9 cellular contexts compared by ENCODE assay signal in the genomic region with DNA sequence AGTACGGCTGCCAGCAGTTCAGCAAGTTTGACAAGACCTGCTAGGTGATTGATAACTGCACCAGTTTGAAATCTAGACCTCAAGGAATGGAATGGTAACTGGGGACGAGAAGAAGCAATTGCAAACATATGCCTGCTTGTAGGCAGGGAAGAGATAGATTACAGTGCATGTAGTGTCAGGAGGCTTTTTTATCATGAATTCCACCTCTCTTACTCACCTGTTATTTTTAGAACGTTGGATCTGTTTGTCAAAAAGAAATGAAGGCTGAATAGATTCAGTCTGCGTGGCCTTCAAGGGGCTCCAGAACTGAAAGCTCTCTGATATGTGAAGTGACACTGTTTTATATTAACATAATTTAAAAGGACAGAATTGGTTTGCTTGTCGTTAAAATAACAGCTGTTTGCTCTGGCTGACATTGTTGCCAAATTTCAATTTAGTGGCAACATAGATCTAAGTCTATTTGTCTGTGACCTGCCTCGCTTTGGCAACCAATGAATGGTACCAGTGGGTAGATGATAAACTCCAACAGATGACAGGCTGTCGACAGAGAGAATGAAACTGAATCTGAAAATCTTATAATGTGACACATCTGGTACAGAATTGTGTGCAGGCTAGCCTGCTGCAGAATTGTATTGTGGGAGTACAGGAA.
DNase-seq lines count a peak whose midpoint lies in the region; ATAC-seq and TF ChIP-seq lines count a peak whose summit lies in the region.
"Had no signal": no experiment of that assay in that cellular context is flagged by ENCODE, and none has a peak within 500 bp of the region (broad histone marks: within the 10 kb centered on the region; RNA-seq: fewer than 3 reads in every experiment).

No MANE protein-coding gene starts in this region.

- CTCF ChIA-PET in IMR-90 (lab: Yijun Ruan, JAX) (interaction anchor here (1.1 kb wide), 1 partner anchor 9 kb away, joined by 3 read pairs; no protein-coding TSS in a partner anchor), Calu3 (lab: Charles Lee) (no interaction called here)

- peak overlapping the region; percentile 77 for H2BK20ac ChIP-seq in IMR-90 (ENCODE audit: low read depth, low read length)

- intact Hi-C loops in IMR-90 (cut with micrococcal nuclease), result no loop called here
- intact Hi-C loops in Calu3 (cut with micrococcal nuclease; ENCODE audit: unreplicated experiment), result no loop called here

- dilution Hi-C loops in IMR-90 (cut with HindIII; ENCODE audit: low sequenced_read_pairs, unreplicated experiment), result no loop called here

- POLR2A ChIA-PET in IMR-90 (lab: Charles Lee; ENCODE audit: unreplicated experiment), result interaction anchor here (0.6 kb wide), 1 partner anchor 13 kb away, joined by 6 read pairs; no protein-coding TSS in a partner anchor

- H3K36me3 Mint-ChIP-seq in Calu3 (ENCODE audit: insufficient read depth, unreplicated experiment), result no peaks in the 10 kb centered on the region

- peak overlapping the region; percentile 71; the same call in 1 of the 2 replicates for H4K5ac ChIP-seq in IMR-90 (ENCODE audit: low read depth, low read length)

- peak overlapping the region; percentile 96; the same call in 1 of the 2 replicates for H3K18ac ChIP-seq in IMR-90 (ENCODE audit: low read depth, low read length)

- H3K4me2 ChIP-seq in IMR-90 (ENCODE audit: low read depth, low read length) (peak overlapping the region; percentile 99), parathyroid adenoma (ENCODE audit: low read length) (no peak overlapping the region)

- no peaks in the 10 kb centered on the region for H3K36me3 ChIP-seq in IMR-90 (ENCODE audit: control insufficient read depth, insufficient read depth, low read length)
- no peaks in the 10 kb centered on the region for H3K36me3 ChIP-seq in parathyroid adenoma (ENCODE audit: control insufficient read depth, insufficient read depth, low read length)

- H3K27ac ChIP-seq in IMR-90 (ENCODE audit: insufficient read depth, low read length), result no peak overlapping the region
- no peak overlapping the region for H3K27ac ChIP-seq in parathyroid adenoma

- no peak overlapping the region for H2AK9ac ChIP-seq in IMR-90 (replicated peaks; ENCODE audit: low read depth, low read length, poor library complexity)

- H2BK5ac ChIP-seq in IMR-90 (ENCODE audit: low read depth, low read length, poor library complexity, severe bottlenecking), result peak overlapping the region; percentile 73

- H3K79me1 ChIP-seq in IMR-90 (ENCODE audit: low read depth in 1 of 2, low read length in 2 of 2), result peaks cover 0 to 3% of the 10 kb centered on the region in 2 experiments; a peak in 1 of 4 replicates

- no peak for TF ChIP-seq CTCF in GM13977 (IDR thresholded peaks at IDR 0.05; ENCODE audit: extremely low read depth, insufficient read depth, missing control alignments)
- TF ChIP-seq CTCF in IMR-90 (conservative IDR thresholded peaks at IDR 0.05; ENCODE audit: low read depth, low read length), result no peak
- TF ChIP-seq CTCF in parathyroid adenoma (IDR thresholded peaks at IDR 0.05), result no peak
- TF ChIP-seq CTCF in Calu3 (IDR thresholded peaks at IDR 0.05; ENCODE audit: unreplicated experiment), result no peak

- BruUV-seq in IMR-90 (replicated peaks; lab: Mats Ljungman, UMichigan), result no TSS peak
- no TSS peak for BruUV-seq in Calu3 (replicated peaks; lab: Mats Ljungman, UMichigan)

- H3K4ac ChIP-seq in IMR-90 (ENCODE audit: low read depth, low read length), result peak overlapping the region; percentile 72; the same call in 1 of the 2 replicates

- peak; percentile 43 for DNase-seq in GM13977 (ENCODE audit: low spot score)
- DNase-seq in IMR-90, result peak; percentile 79
- peak; percentile 36 for DNase-seq in dedifferentiated amniotic fluid mesenchymal stem cell (ENCODE audit: extremely low spot score)
- no peak for DNase-seq in Calu3
- no peak for DNase-seq in cortex of kidney (lab: John Stamatoyannopoulos, UW)
- no peak for DNase-seq in D341Med (ENCODE audit: low spot score)

- H2AFZ ChIP-seq in IMR-90 (replicated peaks; ENCODE audit: low read length, poor library complexity) (no peak overlapping the region), parathyroid adenoma (peak overlapping the region; percentile 47)

- no peaks in the 10 kb centered on the region for H3K9me3 Mint-ChIP-seq in Calu3 (ENCODE audit: low read depth, unreplicated experiment)
- H3K9me3 Mint-ChIP-seq: neural crest cell had no signal

- H3K4me3 ChIP-seq in IMR-90 (ENCODE audit: insufficient read depth, low read depth, low read length) (peak overlapping the region; percentile 34; the same call in 1 of the 2 replicates), parathyroid adenoma (ENCODE audit: low read depth, low read length) (no peak overlapping the region)

- peaks cover 16% of the 10 kb centered on the region for H3K4me1 Mint-ChIP-seq in Calu3 (ENCODE audit: low read depth, unreplicated experiment)

- no peak overlapping the region for H3K4me3 Mint-ChIP-seq in Calu3 (ENCODE audit: low read depth, unreplicated experiment)
- H3K4me3 Mint-ChIP-seq: neural crest cell had no signal

- in situ Hi-C loops in GM13977 (cut with MboI; ENCODE audit: low pct_unique_long_range_greater_than_20kb, low sequenced_read_pairs, unreplicated experiment), result no loop called here
- in situ Hi-C loops in IMR-90 (cut with MboI; ENCODE audit: low sequenced_read_pairs), result no loop called here

- H4K20me1 ChIP-seq in IMR-90 (ENCODE audit: insufficient read depth, low read length), result no peaks in the 10 kb centered on the region

- H3K27ac Mint-ChIP-seq in Calu3 (ENCODE audit: unreplicated experiment), result no peak overlapping the region

- H3K4me1 ChIP-seq in IMR-90 (ENCODE audit: control insufficient read depth, insufficient read depth, low read length) (peaks cover 3% of the 10 kb centered on the region; the same call in 1 of the 2 replicates), parathyroid adenoma (peaks cover 7% of the 10 kb centered on the region)

- H3K79me2 ChIP-seq in parathyroid adenoma, result no peaks in the 10 kb centered on the region

- H3K27me3 Mint-ChIP-seq in Calu3 (ENCODE audit: unreplicated experiment), result no peaks in the 10 kb centered on the region

- TF ChIP-seq POLR2A in IMR-90 (IDR thresholded peaks at IDR 0.05; ENCODE audit: low read depth, low read length), result no peak

- ATAC-seq in GM21526 (IDR thresholded peaks at IDR 0.05; ENCODE audit: low FRiP score, unreplicated experiment) (peak; percentile 99), IMR-90 (ENCODE audit: low read depth) (peak; percentile 56)

- 43% methylated on average over 1 of the region's 7 CpGs; no CpG with 5 or more reads in 1 of the 2 experiments for WGBS in IMR-90 (ENCODE audit: extremely low coverage in 2 of 2, insufficient read length in 1 of 2), 2 experiments

- H3K9me3 ChIP-seq in IMR-90 (ENCODE audit: control insufficient read depth, insufficient read depth, low read length), result no peaks in the 10 kb centered on the region
- no peaks in the 10 kb centered on the region for H3K9me3 ChIP-seq in parathyroid adenoma (ENCODE audit: control insufficient read depth, low read length)

- peak overlapping the region; percentile 37; the same call in 1 of the 2 replicates for H2AK5ac ChIP-seq in IMR-90 (ENCODE audit: low read depth, low read length)

- H3K27me3 ChIP-seq in IMR-90 (ENCODE audit: control insufficient read depth, insufficient read depth, low read length) (no peaks in the 10 kb centered on the region), parathyroid adenoma (ENCODE audit: control insufficient read depth, insufficient read depth, low read length) (no peaks in the 10 kb centered on the region)

- peak overlapping the region; percentile 32; the same call in 1 of the 3 replicates for H2BK15ac ChIP-seq in IMR-90 (ENCODE audit: low read depth, low read length)

- 0 out of 2 replicates have a peak overlapping the region, but pooled peaks have one; percentile 25 for H3K23ac ChIP-seq in IMR-90 (ENCODE audit: low read depth, low read length)

- H3K14ac ChIP-seq in IMR-90 (replicated peaks; ENCODE audit: low read depth, low read length), result peak overlapping the region; percentile 54

- H3K9ac ChIP-seq in IMR-90 (ENCODE audit: low read depth, low read length) (0 out of 2 replicates have a peak overlapping the region, but pooled peaks have one; percentile 14), parathyroid adenoma (no peak overlapping the region)

- 0 out of 2 replicates have a peak, but pooled peaks cover 3% of the 10 kb centered on the region for H3K9me1 ChIP-seq in IMR-90 (ENCODE audit: insufficient read depth, low read length)

- peak overlapping the region; percentile 28; the same call in 1 of the 2 replicates for H4K91ac ChIP-seq in IMR-90 (ENCODE audit: insufficient read depth, low read depth, low read length)

- peak overlapping the region; percentile 44; the same call in 1 of the 2 replicates for H3K56ac ChIP-seq in IMR-90 (ENCODE audit: extremely low read depth, insufficient read depth, low read length)

- peak overlapping the region in 1 of 2 experiments; percentile 77; a peak in 2 of 4 replicates for H4K8ac ChIP-seq in IMR-90 (ENCODE audit: low read depth in 2 of 2, low read length in 2 of 2)

- no peak for TF ChIP-seq RAD21 in IMR-90 (IDR thresholded peaks at IDR 0.05; ENCODE audit: low read length)

- H2BK120ac ChIP-seq in IMR-90 (ENCODE audit: low read depth, low read length), result peak overlapping the region; percentile 85

TF ChIP-seq in IMR-90, 13 proteins besides CTCF, POLR2A, EP300 and RAD21 (continues in another document):
- TF ChIP-seq MXI1 (IDR thresholded peaks at IDR 0.05; ENCODE audit: borderline replicate concordance, low read depth, low read length) (no peak), CEBPB (IDR thresholded peaks at IDR 0.05; ENCODE audit: low read depth, low read length) (no peak), NFE2L2 (IDR thresholded peaks at IDR 0.05; ENCODE audit: low read depth, low read length) (no peak), CHD1 (IDR thresholded peaks at IDR 0.05; ENCODE audit: low read depth, low read length) (no peak), USF2 (IDR thresholded peaks at IDR 0.05; ENCODE audit: low read depth, low read length) (no peak), ELK1 (IDR thresholded peaks at IDR 0.05; ENCODE audit: borderline replicate concordance, low read depth, low read length) (no peak)

Comparison
In these comparisons a context has a peak if more than half of its experiments do, and no peak if none do; other contexts are left out.
1. DNase-seq: peak in GM13977 (single experiment), IMR-90 (single experiment) and dedifferentiated amniotic fluid mesenchymal stem cell (single experiment); none in Calu3 (single experiment), cortex of kidney (single experiment) and D341Med (single experiment).